In genomic region chr1:109493805-109494539, GRCh38 we compare ENCODE assay signal across 8 cellular contexts.
DNase-seq lines count a peak whose midpoint lies in the region; ATAC-seq and TF ChIP-seq lines count a peak whose summit lies in the region.

Gene CYB561D1, plus strand, starts transcription at chr1:109494094. Its CDS starts 46 bp downstream, at chr1:109494140.

- no peaks in the 10 kb centered on the region for H3K9me3 ChIP-seq in iPS DF 6.9 (ENCODE audit: control insufficient read depth, insufficient read depth, low read length)

- DNase-seq in NCI-H187 (lab: John Stamatoyannopoulos, UW) (peak; percentile 57 to 73), NCI-H187 treated with DMSO at 0.1 percent for 48 hours (lab: John Stamatoyannopoulos, UW) (no peak), NCI-H1694 (lab: John Stamatoyannopoulos, UW) (peak; percentile 64), T1000 (lab: John Stamatoyannopoulos, UW) (peak; percentile 92), astrocyte of the spinal cord (ENCODE audit: low read depth, low spot score) (peak; percentile 84), iPS DF 6.9 (ENCODE audit: low read depth, low spot score) (no peak), skeletal muscle cell (ENCODE audit: low read depth) (peak; percentile 49)

- TF ChIP-seq CTCF in astrocyte of the spinal cord (IDR thresholded peaks at IDR 0.05; ENCODE audit: low read depth, low read length) = peak; percentile 88

- no CpG with 5 or more reads among the region's 44 CpGs for WGBS in iPS DF 6.9 (ENCODE audit: insufficient coverage, insufficient read length)

- in situ Hi-C loops in astrocyte of the spinal cord (cut with HindIII; ENCODE audit: low sequenced_read_pairs) = no loop called here

- H3K36me3 ChIP-seq in iPS DF 6.9 (ENCODE audit: control insufficient read depth, insufficient read depth, low read length) = peaks cover 3% of the 10 kb centered on the region; the same call in 1 of the 2 replicates

- ATAC-seq in HG02870 (IDR thresholded peaks at IDR 0.05; ENCODE audit: unreplicated experiment) = peak; percentile 89

- peaks cover 3% of the 10 kb centered on the region; the same call in 1 of the 2 replicates for H3K4me1 ChIP-seq in iPS DF 6.9 (ENCODE audit: control insufficient read depth, insufficient read depth, low read length)

- H3K27ac ChIP-seq in iPS DF 6.9 (ENCODE audit: low read length) = no peak within 1 kb of the TSS

- no peaks in the 10 kb centered on the region for H3K27me3 ChIP-seq in iPS DF 6.9 (ENCODE audit: control insufficient read depth, insufficient read depth, low read length)

- H3K4me3 ChIP-seq in astrocyte of the spinal cord (ENCODE audit: low read depth, low read length) (peak within 1 kb of the TSS; percentile 83), iPS DF 6.9 (ENCODE audit: low read length) (peak within 1 kb of the TSS; percentile 75), skeletal muscle cell (ENCODE audit: low read depth, low read length) (peak within 1 kb of the TSS; percentile 90)

Comparison
In these comparisons a context has a peak if more than half of its experiments do, and no peak if none do; other contexts are left out.
1. DNase-seq: peak in NCI-H187 (2 of 2), NCI-H1694 (single experiment), T1000 (single experiment), astrocyte of the spinal cord (single experiment) and skeletal muscle cell (single experiment); none in NCI-H187 treated with DMSO at 0.1 percent for 48 hours (single experiment) and iPS DF 6.9 (single experiment).
2. Peak in every context shown above with its lines, with median percentiles within 50 percentile points of each other: H3K4me3 ChIP-seq.